Comparison of ENCODE assay signal across 17 cellular contexts in genomic region chr16:79623076-79623475, GRCh38.
"Had no signal": no experiment of that assay in that cellular context is flagged by ENCODE, and none has a peak within 500 bp of the region (broad histone marks: within the 10 kb centered on the region; RNA-seq: fewer than 3 reads in every experiment).

No MANE protein-coding gene starts in this region.

- DNase-seq: colonic mucosa; dermis blood vessel endothelial cell; effector CD4-positive, alpha-beta T cell; endodermal cell; erythroblast; foreskin keratinocyte; immature natural killer cell; kidney; left cardiac atrium; left ventricle myocardium superior; naive thymus-derived CD8-positive, alpha-beta T cell; posterior cingulate gyrus; spleen; stimulated activated CD4-positive, alpha-beta T cell treated with anti-CD3 and anti-CD28 coated beads, Interleukin-15, amount 100 ng/mL, for 24 hours; stimulated activated CD4-positive, alpha-beta T cell treated with anti-CD3 and anti-CD28 coated beads, Interleukin-1b, Interleukin-23, amount 100 ng/mL, for 48 hours; stimulated activated CD4-positive, alpha-beta T cell treated with anti-CD3 and anti-CD28 coated beads, Interleukin-4, amount 100 ng/mL, for 24 hours; trophoblast cell had no signal

- H3K4me1 ChIP-seq: colonic mucosa, foreskin keratinocyte had no signal

- H3K4me3 ChIP-seq: colonic mucosa, spleen had no signal

- H3K36me3 ChIP-seq: colonic mucosa, spleen had no signal

- H3K27me3 ChIP-seq: colonic mucosa had no signal

- H3K9me3 ChIP-seq: colonic mucosa, spleen had no signal
